In genomic region chr12:128137140-128137539, GRCh38 we compare ENCODE assay signal across 18 cellular contexts.
DNase-seq lines count a peak whose midpoint lies in the region; ATAC-seq and TF ChIP-seq lines count a peak whose summit lies in the region.
"Had no signal": no experiment of that assay in that cellular context is flagged by ENCODE, and none has a peak within 500 bp of the region (broad histone marks: within the 10 kb centered on the region; RNA-seq: fewer than 3 reads in every experiment).

No MANE protein-coding gene starts in this region.

- TF ChIP-seq POLR2A in vagina (IDR thresholded peaks at IDR 0.05) = no peak

- no peak overlapping the region for H3K9ac ChIP-seq in BLaER1

- no peaks in the 10 kb centered on the region for H3K27me3 ChIP-seq in BLaER1
- H3K27me3 ChIP-seq in osteoblast (ENCODE audit: insufficient read depth, low read length) = no peaks in the 10 kb centered on the region
- H3K27me3 ChIP-seq in vagina = no peaks in the 10 kb centered on the region
- H3K27me3 ChIP-seq: brain microvascular endothelial cell, left lung had no signal

- H3K79me2 ChIP-seq in osteoblast (ENCODE audit: insufficient read depth, low read length) = no peaks in the 10 kb centered on the region

- H3K4me3 ChIP-seq in BLaER1 = no peak overlapping the region
- H3K4me3 ChIP-seq in osteoblast (ENCODE audit: insufficient read depth, low read length) = no peak overlapping the region
- H3K4me3 ChIP-seq in vagina = no peak overlapping the region
- H3K4me3 ChIP-seq: left lung had no signal

- H2AFZ ChIP-seq in osteoblast (ENCODE audit: low read length) = no peak overlapping the region

- no peak for DNase-seq in DMS153 (lab: John Stamatoyannopoulos, UW)
- DNase-seq in NCI-H146 (lab: John Stamatoyannopoulos, UW) = no peak
- DNase-seq in osteoblast (ENCODE audit: insufficient read length, low spot score, missing footprints) = no peak
- DNase-seq in vagina (ENCODE audit: extremely low spot score in 2 of 2) = no peak
- DNase-seq: activated CD8-positive, alpha-beta T cell treated with anti-CD3 and anti-CD28 coated beads, Interleukin-2, amount 10 ng/mL, durations not matched to agents 7 days and 5 days; activated naive CD8-positive, alpha-beta T cell treated with anti-CD3 and anti-CD28 coated beads for 36 hours; brain microvascular endothelial cell; C1 segment of cervical spinal cord; left lung; NCI-H1694; right cardiac atrium; SIG-M5; T-helper 17 cell had no signal

- H3K4me1 ChIP-seq in BLaER1 (peaks cover 38% of the 10 kb centered on the region), osteoblast (ENCODE audit: insufficient read depth, low read length) (no peaks in the 10 kb centered on the region), vagina (no peaks in the 10 kb centered on the region)
- H3K4me1 ChIP-seq: left lung had no signal

- no peak for TF ChIP-seq CTCF in osteoblast (IDR thresholded peaks at IDR 0.05; ENCODE audit: extremely low read depth, low read depth, low read length)
- TF ChIP-seq CTCF in vagina (IDR thresholded peaks at IDR 0.05) = no peak

- H3K36me3 ChIP-seq in BLaER1 (no peaks in the 10 kb centered on the region), osteoblast (ENCODE audit: insufficient read depth, low read length) (no peaks in the 10 kb centered on the region), vagina (no peaks in the 10 kb centered on the region)
- H3K36me3 ChIP-seq: brain microvascular endothelial cell, left lung had no signal

- H4K20me1 ChIP-seq in BLaER1 (no peaks in the 10 kb centered on the region), osteoblast (ENCODE audit: insufficient read depth, low read length) (no peaks in the 10 kb centered on the region)

- no peak overlapping the region for H3K27ac ChIP-seq in BLaER1
- H3K27ac ChIP-seq in osteoblast (ENCODE audit: low read depth, low read length) = no peak overlapping the region
- no peak overlapping the region for H3K27ac ChIP-seq in vagina
- H3K27ac ChIP-seq: brain microvascular endothelial cell, left lung had no signal

- ATAC-seq in GM19438 (IDR thresholded peaks at IDR 0.05; ENCODE audit: low read depth, unreplicated experiment) (peak; percentile 80), HG02763 (IDR thresholded peaks at IDR 0.05; ENCODE audit: unreplicated experiment) (peak; percentile 64), HG03469 (IDR thresholded peaks at IDR 0.05; ENCODE audit: unreplicated experiment) (peak; percentile 62)
- ATAC-seq: activated CD8-positive, alpha-beta T cell treated with anti-CD3 and anti-CD28 coated beads, Interleukin-2, amount 10 ng/mL, durations not matched to agents 7 days and 5 days; esophagus mucosa; left lung; right cardiac atrium; T-helper 17 cell had no signal

- H3K9me3 ChIP-seq in BLaER1 (no peaks in the 10 kb centered on the region), osteoblast (ENCODE audit: low read depth, low read length) (no peaks in the 10 kb centered on the region), vagina (no peaks in the 10 kb centered on the region)
- H3K9me3 ChIP-seq: left lung had no signal

- H3K4me2 ChIP-seq in BLaER1 (peak overlapping the region; percentile 29), osteoblast (ENCODE audit: insufficient read depth, low read length) (no peak overlapping the region)

- intact Hi-C loops in vagina (cut with DNase I) = no loop called here
